ENCODE assay signal across 17 cellular contexts in genomic region chr6:151359486-151359885, GRCh38. TPM values are rescaled to one million over a fixed set of nuclear protein-coding genes. Genes with fewer than 3 reads are reported as not detected.
DNase-seq lines count a peak whose midpoint lies in the region; ATAC-seq and TF ChIP-seq lines count a peak whose summit lies in the region.
"Had no signal": no experiment of that assay in that cellular context is flagged by ENCODE, and none has a peak within 500 bp of the region (broad histone marks: within the 10 kb centered on the region; RNA-seq: fewer than 3 reads in every experiment).

No MANE protein-coding gene starts in this region.

- CTCF ChIA-PET in MCF 10A (lab: Yijun Ruan, JAX): no interaction called here

- H3K4me2 ChIP-seq in hepatocyte: no peak overlapping the region
- H3K4me2 ChIP-seq in smooth muscle cell: no peak overlapping the region
- H3K4me2 ChIP-seq: A549, GM23338 had no signal

- no peaks in the 10 kb centered on the region for H3F3A ChIP-seq in smooth muscle cell (ENCODE audit: low read depth)

- H3K9ac ChIP-seq in smooth muscle cell (ENCODE audit: low read depth): no peak overlapping the region

- no peaks in the 10 kb centered on the region for H3K9me2 ChIP-seq in hepatocyte (replicated peaks; ENCODE audit: insufficient read depth)

- ATAC-seq in GM19397 (IDR thresholded peaks at IDR 0.05; ENCODE audit: unreplicated experiment): no peak
- ATAC-seq in HG02870 (IDR thresholded peaks at IDR 0.05; ENCODE audit: unreplicated experiment): no peak
- ATAC-seq: GM23338, HepG2 had no signal

- H3K27ac ChIP-seq in hepatocyte: peak overlapping the region; percentile 22
- H3K27ac ChIP-seq in smooth muscle cell (ENCODE audit: low read depth): peak overlapping the region; percentile 69
- H3K27ac ChIP-seq: 22Rv1, A549, C4-2B had no signal

- H4K20me1 ChIP-seq in hepatocyte (ENCODE audit: insufficient read depth, poor library complexity, severe bottlenecking) (no peaks in the 10 kb centered on the region), smooth muscle cell (ENCODE audit: low read depth) (no peaks in the 10 kb centered on the region)

- H3K4me1 Mint-ChIP-seq in MCF 10A (ENCODE audit: insufficient read depth, unreplicated experiment): peaks cover 10% of the 10 kb centered on the region
- H3K4me1 Mint-ChIP-seq: IgD-negative memory B cell had no signal

- H3K4me1 ChIP-seq in hepatocyte (ENCODE audit: insufficient read depth) (no peaks in the 10 kb centered on the region), smooth muscle cell (ENCODE audit: low read depth) (no peaks in the 10 kb centered on the region)
- H3K4me1 ChIP-seq: Caco-2 had no signal

- H3K27me3 ChIP-seq in hepatocyte (no peaks in the 10 kb centered on the region), smooth muscle cell (ENCODE audit: low read depth) (no peaks in the 10 kb centered on the region)

- WGBS in hepatocyte (ENCODE audit: low lambda C conversion rate, missing lambda C conversion rate): 94% methylated on average over 5 of the region's 5 CpGs
- 87% methylated on average over 5 of the region's 5 CpGs for WGBS in smooth muscle cell (ENCODE audit: low lambda C conversion rate)

- no TSS peak for BruUV-seq in MCF 10A (replicated peaks; lab: Mats Ljungman, UMichigan)

- H3K36me3 ChIP-seq in hepatocyte (replicated peaks; ENCODE audit: insufficient read depth, low read depth) (no peaks in the 10 kb centered on the region), smooth muscle cell (ENCODE audit: low read depth) (peaks cover under 1% of the 10 kb centered on the region)

- H3K79me2 ChIP-seq in hepatocyte (no peaks in the 10 kb centered on the region), smooth muscle cell (ENCODE audit: low read depth) (no peaks in the 10 kb centered on the region)

- H3K27ac Mint-ChIP-seq in MCF 10A (ENCODE audit: low read depth, unreplicated experiment): no peak overlapping the region
- H3K27ac Mint-ChIP-seq: CD4-positive, alpha-beta T cell; GM23338; IgD-negative memory B cell had no signal

- POLR2A ChIA-PET in MCF 10A (lab: Yijun Ruan, JAX): no interaction called here

- in situ Hi-C loops in T47D (cut with HindIII; ENCODE audit: low pct_unique_long_range_greater_than_20kb, low sequenced_read_pairs): no loop called here

- DNase-seq in T47D (ENCODE audit: low read depth in 1 of 2, low spot score in 1 of 2): peak; percentile 11 to 91
- no peak for DNase-seq in MCF 10A (ENCODE audit: unreplicated experiment)
- no peak for DNase-seq in hepatocyte (ENCODE audit: low spot score)
- no peak for DNase-seq in smooth muscle cell (lab: John Stamatoyannopoulos, UW; ENCODE audit: unreplicated experiment)
- DNase-seq in NCI-H2196 (lab: John Stamatoyannopoulos, UW; ENCODE audit: unreplicated experiment): no peak
- DNase-seq: AML-193; Caco-2; CD4-positive, alpha-beta T cell; HCEC 1CT had no signal

- TF ChIP-seq CTCF in MCF 10A (IDR thresholded peaks at IDR 0.05; ENCODE audit: unreplicated experiment) (no peak), hepatocyte (IDR thresholded peaks at IDR 0.05; ENCODE audit: poor library complexity) (no peak), smooth muscle cell (IDR thresholded peaks at IDR 0.05; ENCODE audit: borderline replicate concordance, insufficient read depth, poor library complexity, severe bottlenecking) (no peak)

- H3K4me3 ChIP-seq in hepatocyte: no peak overlapping the region
- no peak overlapping the region for H3K4me3 ChIP-seq in smooth muscle cell
- H3K4me3 ChIP-seq: A549, GM23338 had no signal

- H2AFZ ChIP-seq in hepatocyte: no peak overlapping the region
- H2AFZ ChIP-seq in smooth muscle cell (ENCODE audit: low read depth): no peak overlapping the region
- H2AFZ ChIP-seq: GM23338 had no signal

- H3K27me3 Mint-ChIP-seq in MCF 10A (ENCODE audit: insufficient read depth, unreplicated experiment): no peaks in the 10 kb centered on the region
- H3K27me3 Mint-ChIP-seq: CD4-positive, alpha-beta T cell; IgD-negative memory B cell had no signal

- intact Hi-C loops in MCF 10A (cut with micrococcal nuclease): no loop called here

- no peaks in the 10 kb centered on the region for H3K9me3 Mint-ChIP-seq in MCF 10A (ENCODE audit: unreplicated experiment)
- H3K9me3 Mint-ChIP-seq: CD4-positive, alpha-beta T cell; GM23338; IgD-negative memory B cell had no signal

- H3K9me3 ChIP-seq in hepatocyte (ENCODE audit: low read depth): no peaks in the 10 kb centered on the region
- H3K9me3 ChIP-seq in smooth muscle cell (replicated peaks; ENCODE audit: low read depth): no peaks in the 10 kb centered on the region
- H3K9me3 ChIP-seq: A549, Caco-2 had no signal

- peaks cover 33% of the 10 kb centered on the region for H3K36me3 Mint-ChIP-seq in MCF 10A (ENCODE audit: insufficient read depth, unreplicated experiment)

- H3K4me3 Mint-ChIP-seq in MCF 10A (ENCODE audit: unreplicated experiment): no peak overlapping the region
- H3K4me3 Mint-ChIP-seq: CD4-positive, alpha-beta T cell; GM23338; IgD-negative memory B cell had no signal

RNA-seq across cellular contexts. Expression of gene ZBTB2, which starts 31.9 kb away (rescaled TPM):
- total RNA-seq in MCF 10A (2022): 10.7 and 15.6 TPM in 2 replicates
- 17.3 and 17.4 TPM in 2 replicates for total RNA-seq in hepatocyte
- 10.2 and 10.6 TPM in 2 replicates for polyA plus RNA-seq in hepatocyte
- total RNA-seq in smooth muscle cell: 10.7 and 15.1 TPM in 2 replicates
- polyA plus RNA-seq in smooth muscle cell: 4.1 and 7.1 TPM in 2 replicates

Comparison
In these comparisons a context has a peak if more than half of its experiments do, and no peak if none do; other contexts are left out.
1. DNase-seq: peak in T47D (2 of 2); none in MCF 10A (single experiment), hepatocyte (single experiment), smooth muscle cell (single experiment) and NCI-H2196 (single experiment).